Comparison of ENCODE assay signal across 16 cellular contexts in genomic region chr6:13402711-13403110, GRCh38.
"Had no signal": no experiment of that assay in that cellular context is flagged by ENCODE, and none has a peak within 500 bp of the region (broad histone marks: within the 10 kb centered on the region; RNA-seq: fewer than 3 reads in every experiment).

No MANE protein-coding gene starts in this region.

- H3K9me3 Mint-ChIP-seq: naive thymus-derived CD8-positive, alpha-beta T cell; neural progenitor cell had no signal

- H3K27me3 ChIP-seq: colonic mucosa, heart left ventricle, neural progenitor cell, ovary had no signal

- ATAC-seq: heart left ventricle; mucosa of descending colon; naive thymus-derived CD8-positive, alpha-beta T cell; right cardiac atrium had no signal

- H3K4me3 ChIP-seq: colonic mucosa, heart left ventricle, mucosa of descending colon, neural progenitor cell, ovary had no signal

- H3K4me1 ChIP-seq: colonic mucosa had no signal

- DNase-seq: colonic mucosa; dermis blood vessel endothelial cell; erythroblast; heart left ventricle; hippocampal formation; kidney glomerular epithelial cell; mucosa of descending colon; naive thymus-derived CD8-positive, alpha-beta T cell; nucleus accumbens; ovary; right cardiac atrium; small intestine; stimulated activated CD4-positive, alpha-beta T cell treated with anti-CD3 and anti-CD28 coated beads, Interleukin-12 subunit alpha, Interleukin-12 subunit beta, amount 100 ng/mL, for 4 hours; stimulated activated naive CD4-positive, alpha-beta T cell treated with Interleukin-2 at 50 U/mL for 16 hours; trophoblast cell had no signal

- H3K4me3 Mint-ChIP-seq: naive thymus-derived CD8-positive, alpha-beta T cell; neural progenitor cell had no signal

- H3K4me2 ChIP-seq: neural progenitor cell had no signal

- H3K27ac Mint-ChIP-seq: naive thymus-derived CD8-positive, alpha-beta T cell; neural progenitor cell had no signal

- H2AFZ ChIP-seq: neural progenitor cell had no signal

- H3K36me3 ChIP-seq: colonic mucosa, heart left ventricle, neural progenitor cell, ovary had no signal

- H3K27me3 Mint-ChIP-seq: naive thymus-derived CD8-positive, alpha-beta T cell had no signal

- H3K36me3 Mint-ChIP-seq: naive thymus-derived CD8-positive, alpha-beta T cell; neural progenitor cell had no signal

- H3K9me3 ChIP-seq: colonic mucosa, heart left ventricle, mucosa of descending colon, ovary had no signal

- H3K27ac ChIP-seq: colonic mucosa, neural progenitor cell, ovary had no signal

- H3K9ac ChIP-seq: neural progenitor cell had no signal
